Comparison of ENCODE assay signal across 8 cellular contexts in genomic region chr19:20999731-21000352, GRCh38.
DNase-seq lines count a peak whose midpoint lies in the region; ATAC-seq, FAIRE-seq and TF ChIP-seq lines count a peak whose summit lies in the region.

No MANE protein-coding gene starts in this region.

- peak overlapping the region; percentile 38 for H3K27ac Mint-ChIP-seq in central memory CD8-positive, alpha-beta T cell (ENCODE audit: low read depth)

- ATAC-seq in central memory CD8-positive, alpha-beta T cell (replicated peaks; ENCODE audit: extremely low read depth, poor library complexity, severe bottlenecking) = peak; percentile 100

- H3K9me3 Mint-ChIP-seq in central memory CD8-positive, alpha-beta T cell = no peaks in the 10 kb centered on the region

- peaks cover 8% of the 10 kb centered on the region for H3K4me1 Mint-ChIP-seq in central memory CD8-positive, alpha-beta T cell

- POLR2A ChIA-PET in HEK293T (lab: Yijun Ruan, JAX) = no interaction called here

- peaks cover 4% of the 10 kb centered on the region for H3K36me3 Mint-ChIP-seq in central memory CD8-positive, alpha-beta T cell (ENCODE audit: insufficient read depth)

- H3K27me3 Mint-ChIP-seq in central memory CD8-positive, alpha-beta T cell = no peaks in the 10 kb centered on the region

- FAIRE-seq in islet of Langerhans (lab: Jason Lieb, UNC) = peak; percentile 99

- in situ Hi-C loops in KBM-7 (cut with MboI; ENCODE audit: low pct_unique_long_range_greater_than_20kb, low sequenced_read_pairs) = no loop called here

- CTCF ChIA-PET in HEK293T (lab: Yijun Ruan, JAX) = no interaction called here

- H3K4me3 Mint-ChIP-seq in central memory CD8-positive, alpha-beta T cell = peak overlapping the region; percentile 81

- DNase-seq in ELR (ENCODE audit: low read depth) = peak; percentile 85
- no peak for DNase-seq in HEK293T (ENCODE audit: extremely low spot score)
- peak; percentile 1 for DNase-seq in NCI-H1436 treated with DMSO at 0.1 percent for 48 hours (lab: John Stamatoyannopoulos, UW)
- DNase-seq in activated CD4-positive, CD25-positive, alpha-beta regulatory T cell (lab: John Stamatoyannopoulos, UW) = peak; percentile 64 to 76 (median 68)
- DNase-seq in central memory CD8-positive, alpha-beta T cell (ENCODE audit: low spot score in 2 of 2) = peak; percentile 74 to 87
- DNase-seq in stimulated activated CD4-positive, alpha-beta T cell treated with anti-CD3 and anti-CD28 coated beads, Interleukin-12 subunit alpha, Interleukin-12 subunit beta, amount 100 ng/mL, for 24 hours (ENCODE audit: low read depth in 2 of 2) = peak; percentile 81 to 88
- no peak for DNase-seq in KBM-7

TF ChIP-seq in HEK293T, 16 proteins besides CTCF, POLR2A, EP300 and RAD21:
- TF ChIP-seq HDGF (IDR thresholded peaks at IDR 0.05; ENCODE audit: borderline replicate concordance) (no peak), PKNOX1 (IDR thresholded peaks at IDR 0.05) (peak; percentile 63)

Comparison
In these comparisons a context has a peak if more than half of its experiments do, and no peak if none do; other contexts are left out.
1. DNase-seq: peak in ELR (single experiment), NCI-H1436 treated with DMSO at 0.1 percent for 48 hours (single experiment), activated CD4-positive, CD25-positive, alpha-beta regulatory T cell (4 of 4), central memory CD8-positive, alpha-beta T cell (2 of 2) and stimulated activated CD4-positive, alpha-beta T cell treated with anti-CD3 and anti-CD28 coated beads, Interleukin-12 subunit alpha, Interleukin-12 subunit beta, amount 100 ng/mL, for 24 hours (2 of 2); none in HEK293T (single experiment) and KBM-7 (single experiment).